17 cellular contexts compared by ENCODE assay signal in the genomic region with DNA sequence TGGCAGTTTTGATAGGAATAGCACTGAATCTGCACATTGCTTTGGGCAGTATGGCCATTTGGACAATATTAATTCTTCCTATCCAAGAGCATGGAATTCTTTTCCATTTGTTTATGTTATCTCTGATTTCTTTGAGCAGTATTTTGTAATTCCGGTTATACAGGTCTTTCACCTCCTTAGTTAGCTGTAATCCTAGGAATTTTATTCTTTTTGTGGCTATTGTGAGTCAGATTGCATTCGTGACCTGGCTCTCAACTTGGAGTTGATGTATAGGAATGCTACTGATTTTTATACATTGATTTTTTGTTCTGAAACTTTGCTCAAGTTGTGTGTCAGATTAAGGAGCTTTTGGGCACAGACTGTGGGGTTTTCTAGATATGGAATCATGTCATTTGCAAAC. TPM values are rescaled to one million over a fixed set of nuclear protein-coding genes. Genes with fewer than 3 reads are reported as not detected.
DNase-seq lines count a peak whose midpoint lies in the region; ATAC-seq and TF ChIP-seq lines count a peak whose summit lies in the region.
"Had no signal": no experiment of that assay in that cellular context is flagged by ENCODE, and none has a peak within 500 bp of the region (broad histone marks: within the 10 kb centered on the region; RNA-seq: fewer than 3 reads in every experiment).

No MANE protein-coding gene starts in this region.

- no peak overlapping the region for H4K8ac ChIP-seq in IMR-90 (ENCODE audit: low read depth in 2 of 2, low read length in 2 of 2)

- H3K23ac ChIP-seq in IMR-90 (ENCODE audit: low read depth, low read length) = no peak overlapping the region

- H3K4me2 ChIP-seq in IMR-90 (ENCODE audit: low read depth, low read length) = no peak overlapping the region
- H3K4me2 ChIP-seq: BLaER1 treated with 17β-estradiol and CSF1 and Interleukin-3, amounts not matched to agents 10 nM and 100 nM had no signal

- H3K4me1 ChIP-seq in IMR-90 (ENCODE audit: control insufficient read depth, insufficient read depth, low read length) = no peaks in the 10 kb centered on the region
- H3K4me1 ChIP-seq: BLaER1 treated with 17β-estradiol and CSF1 and Interleukin-3, amounts not matched to agents 10 nM and 100 nM had no signal

- H3K27ac Mint-ChIP-seq in Calu3 (ENCODE audit: unreplicated experiment) = peak overlapping the region; percentile 98
- H3K27ac Mint-ChIP-seq: activated T-helper 1 cell treated with anti-CD3 and anti-CD28 coated beads, Interleukin-12 subunit alpha, Interleukin-12 subunit beta, Interleukin-2, Interleukin-4 antibody, amounts not matched to agents 30 ng/mL and 10 ng/mL and 1 ng/mL, durations not matched to agents 14 hours and 24 hours and 36 hours; brain had no signal

- WGBS in IMR-90 (ENCODE audit: extremely low coverage in 2 of 2, insufficient read length in 1 of 2), 2 experiments = 80% methylated on average over 1 of the region's 2 CpGs; no CpG with 5 or more reads in 1 of the 2 experiments

- no peak overlapping the region for H4K5ac ChIP-seq in IMR-90 (ENCODE audit: low read depth, low read length)

- H3K79me1 ChIP-seq in IMR-90 (ENCODE audit: low read depth in 1 of 2, low read length in 2 of 2) = peaks cover 22 to 41% of the 10 kb centered on the region in 2 experiments

- H3K9me3 Mint-ChIP-seq in Calu3 (ENCODE audit: low read depth, unreplicated experiment) = no peaks in the 10 kb centered on the region
- H3K9me3 Mint-ChIP-seq: activated naive CD4-positive, alpha-beta T cell treated with anti-CD3 and anti-CD28 coated beads, Interleukin-2, amount 50 U/mL, for 72 hours; activated T-helper 1 cell treated with anti-CD3 and anti-CD28 coated beads, Interleukin-12 subunit alpha, Interleukin-12 subunit beta, Interleukin-2, Interleukin-4 antibody, amounts not matched to agents 30 ng/mL and 10 ng/mL and 1 ng/mL, durations not matched to agents 14 hours and 24 hours and 36 hours; brain had no signal

- no peak for ATAC-seq in IMR-90 (ENCODE audit: low read depth)
- ATAC-seq in HG03442 (IDR thresholded peaks at IDR 0.05; ENCODE audit: unreplicated experiment) = no peak
- no peak for ATAC-seq in HG02981 (IDR thresholded peaks at IDR 0.05; ENCODE audit: unreplicated experiment)
- ATAC-seq: activated naive CD4-positive, alpha-beta T cell treated with anti-CD3 and anti-CD28 coated beads, Interleukin-2, amount 50 U/mL, for 72 hours had no signal

- H2AK5ac ChIP-seq in IMR-90 (ENCODE audit: low read depth, low read length) = no peak overlapping the region

- H3K36me3 Mint-ChIP-seq in Calu3 (ENCODE audit: insufficient read depth, unreplicated experiment) = peaks cover 9% of the 10 kb centered on the region

- H2BK15ac ChIP-seq in IMR-90 (ENCODE audit: low read depth, low read length) = no peak overlapping the region

- H2BK120ac ChIP-seq in IMR-90 (ENCODE audit: low read depth, low read length) = no peak overlapping the region

- peaks cover 52% of the 10 kb centered on the region for H3K4me1 Mint-ChIP-seq in Calu3 (ENCODE audit: low read depth, unreplicated experiment)

- H3K56ac ChIP-seq in IMR-90 (ENCODE audit: extremely low read depth, insufficient read depth, low read length) = no peak overlapping the region

- no peaks in the 10 kb centered on the region for H3K9me1 ChIP-seq in IMR-90 (ENCODE audit: insufficient read depth, low read length)

- no peak overlapping the region for H2AFZ ChIP-seq in IMR-90 (replicated peaks; ENCODE audit: low read length, poor library complexity)

- no peaks in the 10 kb centered on the region for H3K27me3 ChIP-seq in IMR-90 (ENCODE audit: control insufficient read depth, insufficient read depth, low read length)
- H3K27me3 ChIP-seq: BLaER1 treated with 17β-estradiol and CSF1 and Interleukin-3, amounts not matched to agents 10 nM and 100 nM had no signal

- H2BK20ac ChIP-seq in IMR-90 (ENCODE audit: low read depth, low read length) = no peak overlapping the region

- TF ChIP-seq POLR2A in IMR-90 (IDR thresholded peaks at IDR 0.05; ENCODE audit: low read depth, low read length) = no peak

- in situ Hi-C loops in IMR-90 (cut with MboI; ENCODE audit: low sequenced_read_pairs) = no loop called here

- no peak overlapping the region for H3K18ac ChIP-seq in IMR-90 (ENCODE audit: low read depth, low read length)

- TF ChIP-seq RAD21 in IMR-90 (IDR thresholded peaks at IDR 0.05; ENCODE audit: low read length) = no peak

- H3K4me3 Mint-ChIP-seq in Calu3 (ENCODE audit: low read depth, unreplicated experiment) = peak overlapping the region; percentile 66
- H3K4me3 Mint-ChIP-seq: activated T-helper 1 cell treated with anti-CD3 and anti-CD28 coated beads, Interleukin-12 subunit alpha, Interleukin-12 subunit beta, Interleukin-2, Interleukin-4 antibody, amounts not matched to agents 30 ng/mL and 10 ng/mL and 1 ng/mL, durations not matched to agents 14 hours and 24 hours and 36 hours; brain had no signal

- H4K91ac ChIP-seq in IMR-90 (ENCODE audit: insufficient read depth, low read depth, low read length) = no peak overlapping the region

- TF ChIP-seq CTCF in Calu3 (IDR thresholded peaks at IDR 0.05; ENCODE audit: unreplicated experiment) = no peak
- TF ChIP-seq CTCF in IMR-90 (conservative IDR thresholded peaks at IDR 0.05; ENCODE audit: low read depth, low read length) = no peak

- BruUV-seq in Calu3 (replicated peaks; lab: Mats Ljungman, UMichigan) (no TSS peak), IMR-90 (replicated peaks; lab: Mats Ljungman, UMichigan) (no TSS peak)

- dilution Hi-C loops in IMR-90 (cut with HindIII; ENCODE audit: low sequenced_read_pairs, unreplicated experiment) = no loop called here

- H3K9ac ChIP-seq in IMR-90 (ENCODE audit: low read depth, low read length) = no peak overlapping the region
- H3K9ac ChIP-seq: BLaER1 treated with 17β-estradiol and CSF1 and Interleukin-3, amounts not matched to agents 10 nM and 100 nM had no signal

- H3K9me3 ChIP-seq in IMR-90 (ENCODE audit: control insufficient read depth, insufficient read depth, low read length) = no peaks in the 10 kb centered on the region

- CTCF ChIA-PET in Calu3 (lab: Charles Lee) (interaction anchor here (0.6 to 0.9 kb wide), 3 partner anchors 11 to 977 kb away, joined by 3 to 8 read pairs (median 5); partner anchors contain the start of gene RASA1), IMR-90 (lab: Yijun Ruan, JAX) (no interaction called here)

- POLR2A ChIA-PET in IMR-90 (lab: Charles Lee; ENCODE audit: unreplicated experiment) = no interaction called here

- no peak overlapping the region for H3K27ac ChIP-seq in IMR-90 (ENCODE audit: insufficient read depth, low read length)
- H3K27ac ChIP-seq: BLaER1 treated with 17β-estradiol and CSF1 and Interleukin-3, amounts not matched to agents 10 nM and 100 nM had no signal

- no peak overlapping the region for H3K4ac ChIP-seq in IMR-90 (ENCODE audit: low read depth, low read length)

- H3K4me3 ChIP-seq in IMR-90 (ENCODE audit: insufficient read depth, low read depth, low read length) = no peak overlapping the region
- H3K4me3 ChIP-seq: BLaER1 treated with 17β-estradiol and CSF1 and Interleukin-3, amounts not matched to agents 10 nM and 100 nM had no signal

- no peaks in the 10 kb centered on the region for H3K27me3 Mint-ChIP-seq in Calu3 (ENCODE audit: unreplicated experiment)
- H3K27me3 Mint-ChIP-seq: brain had no signal

- H2BK5ac ChIP-seq in IMR-90 (ENCODE audit: low read depth, low read length, poor library complexity, severe bottlenecking) = no peak overlapping the region

- H2AK9ac ChIP-seq in IMR-90 (replicated peaks; ENCODE audit: low read depth, low read length, poor library complexity) = no peak overlapping the region

- no peak overlapping the region for H3K14ac ChIP-seq in IMR-90 (replicated peaks; ENCODE audit: low read depth, low read length)

- DNase-seq in Calu3 (no peak), IMR-90 (peak; percentile 31), astrocyte of the hippocampus (ENCODE audit: low read depth, low spot score) (peak; percentile 49), iris pigment epithelial cell (ENCODE audit: low read depth) (peak; percentile 45), hepatic stellate cell (ENCODE audit: low spot score) (no peak)
- no peak for DNase-seq in effector CD4-positive, alpha-beta T cell
- DNase-seq: cortex of kidney, GDM1, hippocampal formation, Kasumi-1, NCI-H524 treated with DMSO at 0.1 percent for 48 hours had no signal

- H4K20me1 ChIP-seq in IMR-90 (ENCODE audit: insufficient read depth, low read length) = no peaks in the 10 kb centered on the region

- no peaks in the 10 kb centered on the region for H3K36me3 ChIP-seq in IMR-90 (ENCODE audit: control insufficient read depth, insufficient read depth, low read length)

- intact Hi-C loops in Calu3 (cut with micrococcal nuclease; ENCODE audit: unreplicated experiment) (no loop called here), IMR-90 (cut with micrococcal nuclease) (no loop called here)

TF ChIP-seq in IMR-90, 13 proteins besides CTCF, POLR2A, EP300 and RAD21 (continues in another document):
- TF ChIP-seq CHD1 (IDR thresholded peaks at IDR 0.05; ENCODE audit: low read depth, low read length) (no peak), MAFK (IDR thresholded peaks at IDR 0.05; ENCODE audit: low read depth, low read length) (no peak), RFX5 (IDR thresholded peaks at IDR 0.05; ENCODE audit: low read depth, low read length) (no peak), ELK1 (IDR thresholded peaks at IDR 0.05; ENCODE audit: borderline replicate concordance, low read depth, low read length) (no peak), MAZ (IDR thresholded peaks at IDR 0.05; ENCODE audit: borderline replicate concordance, low read depth, low read length) (no peak), CEBPB (IDR thresholded peaks at IDR 0.05; ENCODE audit: low read depth, low read length) (no peak), BHLHE40 (IDR thresholded peaks at IDR 0.05; ENCODE audit: low read depth, low read length) (no peak), NFE2L2 (IDR thresholded peaks at IDR 0.05; ENCODE audit: low read depth, low read length) (no peak), RCOR1 (IDR thresholded peaks at IDR 0.05; ENCODE audit: insufficient replicate concordance, low read length) (no peak), MXI1 (IDR thresholded peaks at IDR 0.05; ENCODE audit: borderline replicate concordance, low read depth, low read length) (no peak), FOS (IDR thresholded peaks at IDR 0.05; ENCODE audit: low read depth, low read length) (no peak)

RNA-seq across cellular contexts. Expression of gene TMEM161B, which starts 24.0 kb away (rescaled TPM):
- total RNA-seq in Calu3 (2022) (34.1 and 35.7 TPM in 2 replicates), IMR-90 (2012; rRNA removed) (9.3 and 13.6 TPM in 2 replicates)
- 4.7 and 7.4 TPM in 2 replicates for polyA plus RNA-seq in IMR-90 (2012; rRNA removed)
- 0.60 and 0.70 TPM in 2 replicates for polyA plus RNA-seq in IMR-90 (2012; cell fraction: cytosol; rRNA removed)
- 1.8 and 22.1 TPM in 2 replicates for polyA plus RNA-seq in IMR-90 (2012; cell fraction: nucleus; rRNA removed; ENCODE audit: low replicate concordance)

Comparison
In these comparisons a context has a peak if more than half of its experiments do, and no peak if none do; other contexts are left out.
1. DNase-seq: peak in IMR-90 (single experiment), astrocyte of the hippocampus (single experiment) and iris pigment epithelial cell (single experiment); none in Calu3 (single experiment), hepatic stellate cell (single experiment) and effector CD4-positive, alpha-beta T cell (single experiment).